ENCODE assay signal across 37 cellular contexts in genomic region chr2:88955607-88956006, GRCh38.
"Had no signal": no experiment of that assay in that cellular context is flagged by ENCODE, and none has a peak within 500 bp of the region (broad histone marks: within the 10 kb centered on the region; RNA-seq: fewer than 3 reads in every experiment).

No MANE protein-coding gene starts in this region.

- DNase-seq: activated B cell treated with CpG ODN at 0.5 μM for 24 hours; activated CD4-positive, alpha-beta memory T cell treated with anti-CD3 and anti-CD28 coated beads for 36 hours; activated CD4-positive, alpha-beta T cell treated with anti-CD3 and anti-CD28 coated beads for 4 hours; activated CD4-positive, alpha-beta T cell treated with anti-CD3 and anti-CD28 coated beads, Interleukin-2, amount 50 U/mL, for 1 hour; activated CD4-positive, CD25-positive, alpha-beta regulatory T cell treated with anti-CD3 and anti-CD28 coated beads, Interleukin-2, amount 50 U/mL, for 72 hours; activated CD8-positive, alpha-beta memory T cell treated with anti-CD3 and anti-CD28 coated beads, Interleukin-2, amount 50 U/mL, for 4 hours; activated gamma-delta T cell; activated naive CD4-positive, alpha-beta T cell treated with Interleukin-2 at 50 U/mL for 16 hours; activated naive CD8-positive, alpha-beta T cell treated with anti-CD3 and anti-CD28 coated beads, Interleukin-2, amount 10 ng/mL, durations not matched to agents 7 days and 5 days; activated T-cell treated with anti-CD3 and anti-CD28 coated beads for 4 hours; activated T-cell treated with anti-CD3 and anti-CD28 coated beads, Interleukin-2, amount 50 U/mL, for 48 hours; amygdala; caudate nucleus; cerebellar nuclear complex; Kasumi-1; KG1; MG63; NCI-H1048; NCI-H1105 treated with DMSO at 0.1 percent for 48 hours; NCI-H1436; NCI-H1694 treated with DMSO at 0.1 percent for 48 hours; NCI-H2029; NCI-H345; NCI-H510A; NCI-H526; NCI-H748 treated with DMSO at 0.1 percent for 48 hours; NK-92 treated with Interleukin-12 subunit alpha and Interleukin-12 subunit beta, amount 100 ng/mL, for 24 hours; PC-3; Peyer's patch; Right ventricle myocardium superior; SW 1271; T-helper 1 cell; T-helper 2 cell; T-helper 9 cell had no signal

- H3K9me3 ChIP-seq: ascending aorta, MG63, Peyer's patch had no signal

- H3K4me3 ChIP-seq: ascending aorta, MG63, Peyer's patch had no signal

- H3K4me1 ChIP-seq: ascending aorta, Peyer's patch had no signal

- H3K27me3 ChIP-seq: ascending aorta, Peyer's patch had no signal

- H3K27ac ChIP-seq: ascending aorta, Peyer's patch, RWPE1, VCaP had no signal

- ATAC-seq: PC-3 had no signal

- H3K36me3 ChIP-seq: ascending aorta, MG63, Peyer's patch had no signal
